Comparison of ENCODE assay signal across 1 cellular context in the genomic region with DNA sequence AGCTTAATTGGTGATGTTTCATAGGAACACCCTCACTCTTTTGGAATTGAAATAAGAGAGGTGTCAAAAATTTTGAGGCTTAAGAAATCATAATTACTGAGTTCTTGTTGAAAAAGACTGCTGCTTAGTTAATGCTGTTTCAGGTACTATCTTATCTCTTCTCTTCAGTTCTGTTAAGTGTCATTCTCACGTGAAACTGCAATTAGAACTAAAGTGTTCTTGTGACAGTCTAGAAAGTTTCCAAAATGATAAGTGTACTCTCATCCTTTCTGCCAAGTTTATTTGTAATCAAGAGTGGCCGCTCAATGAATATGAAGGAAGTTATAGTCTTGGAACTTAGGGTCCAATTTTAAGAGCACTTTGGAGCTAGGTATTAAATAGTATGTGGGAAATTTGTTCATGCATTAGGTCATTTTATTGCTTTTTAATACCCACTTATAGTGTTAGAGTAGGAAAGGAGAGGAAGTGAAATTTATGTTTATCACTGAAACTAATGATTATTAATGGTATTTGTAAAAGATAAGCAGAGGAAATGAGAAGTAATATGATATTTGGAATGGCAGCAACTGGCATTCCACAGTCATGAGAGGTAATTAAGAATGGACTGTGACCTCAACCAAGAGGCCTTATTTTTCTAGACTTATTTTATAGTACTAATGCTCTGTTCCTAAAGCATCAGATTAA.
TF ChIP-seq lines count a peak whose summit lies in the region.

No MANE protein-coding gene starts in this region.

TF ChIP-seq in IMR-90, 13 proteins besides CTCF, POLR2A, EP300 and RAD21 (continued from another document):
- TF ChIP-seq RFX5 (IDR thresholded peaks at IDR 0.05; ENCODE audit: low read depth, low read length) (no peak), RCOR1 (IDR thresholded peaks at IDR 0.05; ENCODE audit: insufficient replicate concordance, low read length) (no peak), SMC3 (IDR thresholded peaks at IDR 0.05; ENCODE audit: low read depth, low read length) (no peak), MAZ (IDR thresholded peaks at IDR 0.05; ENCODE audit: borderline replicate concordance, low read depth, low read length) (no peak), MAFK (IDR thresholded peaks at IDR 0.05; ENCODE audit: low read depth, low read length) (no peak), CHD1 (IDR thresholded peaks at IDR 0.05; ENCODE audit: low read depth, low read length) (no peak)
